Comparison of ENCODE assay signal across 8 cellular contexts in genomic region chr19:21835810-21836444, GRCh38. TPM values are rescaled to one million over a fixed set of nuclear protein-coding genes. Genes with fewer than 3 reads are reported as not detected.
DNase-seq lines count a peak whose midpoint lies in the region; ATAC-seq and TF ChIP-seq lines count a peak whose summit lies in the region.

Gene ZNF43, minus strand, starts transcription at chr19:21836182. Its CDS starts 144 bp downstream, at chr19:21836038.

- no peaks in the 10 kb centered on the region for H3K36me3 ChIP-seq in mammary epithelial cell (ENCODE audit: insufficient read depth, low read length)
- peaks cover 15% of the 10 kb centered on the region for H3K36me3 ChIP-seq in skeletal muscle satellite cell (ENCODE audit: insufficient read depth, low read length)

- H3K9ac ChIP-seq in mammary epithelial cell (ENCODE audit: insufficient read depth, low read length): no peak within 1 kb of the TSS
- H3K9ac ChIP-seq in skeletal muscle satellite cell (ENCODE audit: low read depth, low read length): peak within 1 kb of the TSS; percentile 93

- no peak within 1 kb of the TSS for H3K27ac ChIP-seq in mammary epithelial cell (ENCODE audit: insufficient read depth, low read depth, low read length)

- dilution Hi-C loops in mammary epithelial cell (cut with HindIII; ENCODE audit: low sequenced_read_pairs): no loop called here

- H3K4me3 ChIP-seq in WI38 (ENCODE audit: low read depth, low read length): peak within 1 kb of the TSS; percentile 73
- H3K4me3 ChIP-seq in mammary epithelial cell (replicated peaks in 1 of 3; ENCODE audit: insufficient read depth in 1 of 3, low read depth in 2 of 3, low read length in 3 of 3): peak within 1 kb of the TSS; percentile 52 to 61 (median 56)
- peak within 1 kb of the TSS; percentile 74 for H3K4me3 ChIP-seq in iPS-18c (ENCODE audit: insufficient read depth, low read depth, low read length)
- H3K4me3 ChIP-seq in skeletal muscle satellite cell (ENCODE audit: low read length): peak within 1 kb of the TSS; percentile 92

- 8% methylated on average over 11 of the region's 29 CpGs for WGBS in mammary epithelial cell (ENCODE audit: low coverage, missing lambda C conversion rate)

- DNase-seq in GM04503 (ENCODE audit: low read depth) (peak; percentile 79), NCI-H146 treated with DMSO at 0.1 percent for 48 hours (lab: John Stamatoyannopoulos, UW; ENCODE audit: unreplicated experiment) (peak; percentile 96), mammary epithelial cell (peak; percentile 92), UCSD-AML1 (lab: John Stamatoyannopoulos, UW; ENCODE audit: unreplicated experiment) (no peak)

- peak within 1 kb of the TSS; percentile 90 for H2AFZ ChIP-seq in mammary epithelial cell (ENCODE audit: low read depth, low read length)

- no peaks in the 10 kb centered on the region for H4K20me1 ChIP-seq in mammary epithelial cell (ENCODE audit: insufficient read depth, low read length)

- TF ChIP-seq CTCF in WI38 (IDR thresholded peaks at IDR 0.05; ENCODE audit: low read depth, low read length) (no peak), mammary epithelial cell (conservative IDR thresholded peaks at IDR 0.05 in 1 of 2, IDR thresholded peaks at IDR 0.05 in 1 of 2; ENCODE audit: extremely low read depth in 1 of 2, insufficient read depth in 1 of 2, low read depth in 1 of 2, low read length in 2 of 2) (no peak)

- H3K79me2 ChIP-seq in mammary epithelial cell (ENCODE audit: insufficient read depth, low read length): peaks cover 4% of the 10 kb centered on the region

- in situ Hi-C loops in mammary epithelial cell (cut with MboI; ENCODE audit: low sequenced_read_pairs in 2 of 2): no loop called here

- ATAC-seq in HG02571 (IDR thresholded peaks at IDR 0.05; ENCODE audit: unreplicated experiment): peak; percentile 95

- H3K9me3 ChIP-seq in mammary epithelial cell (replicated peaks; ENCODE audit: insufficient read depth, low read length) (peaks cover 9% of the 10 kb centered on the region), iPS-18c (ENCODE audit: control insufficient read depth, insufficient read depth, low read length) (peaks cover 2% of the 10 kb centered on the region), skeletal muscle satellite cell (replicated peaks; ENCODE audit: low read length) (no peaks in the 10 kb centered on the region)

- H3K27me3 ChIP-seq in mammary epithelial cell (ENCODE audit: insufficient read depth, low read length): no peaks in the 10 kb centered on the region
- no peaks in the 10 kb centered on the region for H3K27me3 ChIP-seq in skeletal muscle satellite cell (ENCODE audit: control insufficient read depth, insufficient read depth, low read length)

- H3K4me2 ChIP-seq in mammary epithelial cell (ENCODE audit: insufficient read depth, low read depth, low read length): peak within 1 kb of the TSS; percentile 59
- H3K4me2 ChIP-seq in skeletal muscle satellite cell (ENCODE audit: low read length): peak within 1 kb of the TSS; percentile 96

- CTCF ChIA-PET in mammary epithelial cell (lab: Charles Lee; ENCODE audit: low non-redundant PET): no interaction called here

- no peaks in the 10 kb centered on the region for H3K4me1 ChIP-seq in mammary epithelial cell (ENCODE audit: insufficient read depth, low read length)
- H3K4me1 ChIP-seq in skeletal muscle satellite cell (ENCODE audit: control insufficient read depth, insufficient read depth, low read length): no peaks in the 10 kb centered on the region

- intact Hi-C loops in mammary epithelial cell (cut with micrococcal nuclease): loop anchor here (2.0 to 5.0 kb wide), 2 partner anchors 15 to 74 kb away; no protein-coding TSS in a partner anchor

- TSS peak; percentile 57 for BruUV-seq in mammary epithelial cell (replicated peaks; lab: Mats Ljungman, UMichigan)

RNA-seq across cellular contexts. Expression of gene ZNF43, which starts in this region (rescaled TPM):
- 10 to 100 TPM; 10.1 to 10.8 TPM for total RNA-seq in mammary epithelial cell
- polyA plus RNA-seq in mammary epithelial cell: 1.4 TPM
- polyA minus RNA-seq in mammary epithelial cell: 2.0 TPM
- 6.6 and 10.1 TPM in 2 replicates for total RNA-seq in skeletal muscle satellite cell (2012; rRNA removed)
